In genomic region chr10:68618234-68618633, GRCh38 we compare ENCODE assay signal across 2 cellular contexts.
TF ChIP-seq lines count a peak whose summit lies in the region.

No MANE protein-coding gene starts in this region.

TF ChIP-seq in GM23338, 12 proteins besides CTCF, POLR2A, EP300 and RAD21 (continued from another document):
- TF ChIP-seq ZNF462 (CRISPR knock-in tag; IDR thresholded peaks at IDR 0.05) (no peak), CREB1 (CRISPR knock-in tag; IDR thresholded peaks at IDR 0.05; ENCODE audit: low read depth) (no peak), REST (IDR thresholded peaks at IDR 0.05; ENCODE audit: unreplicated experiment) (no peak), NANOG (IDR thresholded peaks at IDR 0.05; ENCODE audit: borderline replicate concordance) (no peak), EZH2phosphoT487 (IDR thresholded peaks at IDR 0.05; ENCODE audit: unreplicated experiment) (no peak), JUNB (IDR thresholded peaks at IDR 0.05; ENCODE audit: unreplicated experiment) (no peak), ETS1 (IDR thresholded peaks at IDR 0.05) (no peak)

TF ChIP-seq in WTC11, 78 proteins besides CTCF, POLR2A, EP300 and RAD21 (continued from another document):
- no peak for TF ChIP-seq ZMAT4 (CRISPR knock-in tag; IDR thresholded peaks at IDR 0.05)
- no peak for TF ChIP-seq IRF2 (CRISPR knock-in tag; IDR thresholded peaks at IDR 0.05; ENCODE audit: borderline replicate concordance, low read depth)
- no peak for TF ChIP-seq MAX (CRISPR knock-in tag; IDR thresholded peaks at IDR 0.05)
- TF ChIP-seq ZNF232 (CRISPR knock-in tag; IDR thresholded peaks at IDR 0.05), result no peak
- no peak for TF ChIP-seq PRRX2 (CRISPR knock-in tag; IDR thresholded peaks at IDR 0.05)
- no peak for TF ChIP-seq ZNF423 (CRISPR knock-in tag; IDR thresholded peaks at IDR 0.05)
- TF ChIP-seq USF2 (CRISPR knock-in tag; IDR thresholded peaks at IDR 0.05), result no peak
- TF ChIP-seq AFF4 (CRISPR knock-in tag; IDR thresholded peaks at IDR 0.05; ENCODE audit: borderline replicate concordance), result no peak
- TF ChIP-seq FOXP1 (CRISPR knock-in tag; IDR thresholded peaks at IDR 0.05; ENCODE audit: borderline replicate concordance), result no peak
TF ChIP-seq in WTC11: peak in this region for 0.
